1 cellular context compared by ENCODE assay signal in the genomic region with DNA sequence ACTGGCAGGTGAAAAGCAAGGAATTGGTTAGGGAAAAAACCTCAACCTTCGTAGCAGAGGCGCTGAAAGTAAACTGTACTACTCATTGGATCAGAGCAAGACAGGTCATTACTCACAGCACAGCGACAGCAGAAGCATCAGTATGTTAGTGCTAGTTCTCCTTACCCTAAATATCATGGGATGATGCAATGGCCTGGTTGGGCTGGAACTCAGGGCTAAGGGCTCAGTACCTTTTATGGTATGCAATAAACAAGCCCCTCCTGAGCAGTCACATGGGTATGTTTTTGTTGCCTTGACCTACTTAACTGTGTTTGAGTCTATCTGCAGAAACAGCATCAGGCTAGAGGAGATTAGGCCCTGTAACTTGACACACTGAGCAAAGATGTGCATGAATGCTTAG.
A peak's percentile ranks its signal among the peaks of the same experiment; 100 is the strongest.
TF ChIP-seq lines count a peak whose summit lies in the region.

No MANE protein-coding gene starts in this region.

TF ChIP-seq in H1, 55 proteins besides CTCF, POLR2A, EP300 and RAD21 (continued from another document):
- TF ChIP-seq, protein P1, sequence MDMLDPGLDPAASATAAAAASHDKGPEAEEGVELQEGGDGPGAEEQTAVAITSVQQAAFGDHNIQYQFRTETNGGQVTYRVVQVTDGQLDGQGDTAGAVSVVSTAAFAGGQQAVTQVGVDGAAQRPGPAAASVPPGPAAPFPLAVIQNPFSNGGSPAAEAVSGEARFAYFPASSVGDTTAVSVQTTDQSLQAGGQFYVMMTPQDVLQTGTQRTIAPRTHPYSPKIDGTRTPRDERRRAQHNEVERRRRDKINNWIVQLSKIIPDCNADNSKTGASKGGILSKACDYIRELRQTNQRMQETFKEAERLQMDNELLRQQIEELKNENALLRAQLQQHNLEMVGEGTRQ (IDR thresholded peaks at IDR 0.05; ENCODE audit: low read length): peak; percentile 63; the same call in 1 of the 2 replicates
- TF ChIP-seq SP1 (IDR thresholded peaks at IDR 0.05; ENCODE audit: low read depth, low read length) (peak; percentile 39; the same call in 1 of the 2 replicates), TCF12 (IDR thresholded peaks at IDR 0.05; ENCODE audit: low read depth, low read length) (no peak), JUND (IDR thresholded peaks at IDR 0.05; ENCODE audit: low read length) (peak; percentile 88), TAF1 (IDR thresholded peaks at IDR 0.05; ENCODE audit: low read depth, low read length) (0 out of 2 replicates have a peak, but pooled peaks have one; percentile 54), NRF1 (IDR thresholded peaks at IDR 0.05; ENCODE audit: low read depth, low read length) (no peak), NANOG (IDR thresholded peaks at IDR 0.05; ENCODE audit: insufficient read depth, low read depth, low read length, poor library complexity, severe bottlenecking) (no peak), SRF (IDR thresholded peaks at IDR 0.05; ENCODE audit: low read depth, low read length) (peak; percentile 93), JUN (IDR thresholded peaks at IDR 0.05; ENCODE audit: low read depth, low read length) (no peak), ZNF274 (IDR thresholded peaks at IDR 0.05; ENCODE audit: borderline replicate concordance, extremely low read depth, low read length) (no peak), CEBPB (IDR thresholded peaks at IDR 0.05; ENCODE audit: low read depth, low read length) (peak; percentile 96), KDM5A (IDR thresholded peaks at IDR 0.05; ENCODE audit: low read length) (no peak), TBP (IDR thresholded peaks at IDR 0.05; ENCODE audit: low read depth, low read length) (peak; percentile 42), SP4 (IDR thresholded peaks at IDR 0.05; ENCODE audit: low read length) (no peak), CREB1 (IDR thresholded peaks at IDR 0.05) (0 out of 2 replicates have a peak, but pooled peaks have one; percentile 45), POLR2AphosphoS5 (IDR thresholded peaks at IDR 0.05; ENCODE audit: low read depth, low read length) (peak; percentile 70; the same call in 1 of the 2 replicates), TEAD4 (IDR thresholded peaks at IDR 0.05; ENCODE audit: low read depth, low read length) (peak; percentile 48; the same call in 1 of the 2 replicates), TAF7 (optimal IDR thresholded peaks at IDR 0.05; ENCODE audit: borderline replicate concordance, low read depth, low read length) (no peak), SP2 (IDR thresholded peaks at IDR 0.05; ENCODE audit: low read length) (no peak)
- TF ChIP-seq, protein P2, sequence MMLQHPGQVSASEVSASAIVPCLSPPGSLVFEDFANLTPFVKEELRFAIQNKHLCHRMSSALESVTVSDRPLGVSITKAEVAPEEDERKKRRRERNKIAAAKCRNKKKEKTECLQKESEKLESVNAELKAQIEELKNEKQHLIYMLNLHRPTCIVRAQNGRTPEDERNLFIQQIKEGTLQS (IDR thresholded peaks at IDR 0.05; ENCODE audit: insufficient read depth, low read depth, low read length): peak; percentile 81
- TF ChIP-seq, protein P3, sequence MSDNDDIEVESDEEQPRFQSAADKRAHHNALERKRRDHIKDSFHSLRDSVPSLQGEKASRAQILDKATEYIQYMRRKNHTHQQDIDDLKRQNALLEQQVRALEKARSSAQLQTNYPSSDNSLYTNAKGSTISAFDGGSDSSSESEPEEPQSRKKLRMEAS (IDR thresholded peaks at IDR 0.05): 0 out of 2 replicates have a peak, but pooled peaks have one; percentile 24
- TF ChIP-seq, protein P4, sequence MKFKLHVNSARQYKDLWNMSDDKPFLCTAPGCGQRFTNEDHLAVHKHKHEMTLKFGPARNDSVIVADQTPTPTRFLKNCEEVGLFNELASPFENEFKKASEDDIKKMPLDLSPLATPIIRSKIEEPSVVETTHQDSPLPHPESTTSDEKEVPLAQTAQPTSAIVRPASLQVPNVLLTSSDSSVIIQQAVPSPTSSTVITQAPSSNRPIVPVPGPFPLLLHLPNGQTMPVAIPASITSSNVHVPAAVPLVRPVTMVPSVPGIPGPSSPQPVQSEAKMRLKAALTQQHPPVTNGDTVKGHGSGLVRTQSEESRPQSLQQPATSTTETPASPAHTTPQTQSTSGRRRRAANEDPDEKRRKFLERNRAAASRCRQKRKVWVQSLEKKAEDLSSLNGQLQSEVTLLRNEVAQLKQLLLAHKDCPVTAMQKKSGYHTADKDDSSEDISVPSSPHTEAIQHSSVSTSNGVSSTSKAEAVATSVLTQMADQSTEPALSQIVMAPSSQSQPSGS (IDR thresholded peaks at IDR 0.05; ENCODE audit: low read length): 0 out of 2 replicates have a peak, but pooled peaks have one; percentile 77
TF ChIP-seq in H1: peak in this region for 13.
